Comparison of ENCODE assay signal across 15 cellular contexts in genomic region chr13:99958402-99959126, GRCh38. TPM values are rescaled to one million over a fixed set of nuclear protein-coding genes. Genes with fewer than 3 reads are reported as not detected.
A peak's percentile ranks its signal among the peaks of the same experiment; 100 is the strongest.
DNase-seq lines count a peak whose midpoint lies in the region; ATAC-seq and TF ChIP-seq lines count a peak whose summit lies in the region.
"Had no signal": no experiment of that assay in that cellular context is flagged by ENCODE, and none has a peak within 500 bp of the region (broad histone marks: within the 10 kb centered on the region; RNA-seq: fewer than 3 reads in every experiment).

No MANE protein-coding gene starts in this region.

- peaks cover 93% of the 10 kb centered on the region for H3K27me3 ChIP-seq in iPS-15b (ENCODE audit: control insufficient read depth, insufficient read depth, low read length)
- peaks cover 100% of the 10 kb centered on the region for H3K27me3 ChIP-seq in smooth muscle cell (ENCODE audit: low read depth)

- no peaks in the 10 kb centered on the region for H3K9me3 ChIP-seq in iPS-15b (ENCODE audit: control insufficient read depth, insufficient read depth, low read length)
- no peaks in the 10 kb centered on the region for H3K9me3 ChIP-seq in smooth muscle cell (replicated peaks; ENCODE audit: low read depth)

- peak; percentile 47 for DNase-seq in activated effector memory CD4-positive, alpha-beta T cell treated with anti-CD3 and anti-CD28 coated beads, Interleukin-2, amount 50 U/mL, for 16 hours
- DNase-seq in activated effector memory CD4-positive, alpha-beta T cell treated with Interleukin-2 at 50 U/mL for 16 hours, result no peak
- DNase-seq in smooth muscle cell (lab: John Stamatoyannopoulos, UW; ENCODE audit: unreplicated experiment) (no peak), DMS 273 (lab: John Stamatoyannopoulos, UW; ENCODE audit: unreplicated experiment) (no peak), 8988T (no peak), COLO829 (ENCODE audit: low spot score) (no peak)
- DNase-seq: activated naive CD4-positive, alpha-beta T cell treated with anti-CD3 and anti-CD28 coated beads for 36 hours; COR-L47; GDM1; NCI-H1436 treated with DMSO at 0.1 percent for 48 hours; NCI-H446 treated with DMSO at 0.1 percent for 48 hours; stimulated activated CD4-positive, alpha-beta T cell treated with anti-CD3 and anti-CD28 coated beads, Interleukin-1b, Interleukin-23, amount 100 ng/mL, for 48 hours had no signal

- no peak for ATAC-seq in activated T-helper 17 cell treated with anti-CD3 and anti-CD28 coated beads, Interleukin-2, amount 50 U/mL, for 72 hours (replicated peaks)

- peaks cover 5% of the 10 kb centered on the region for H3K4me1 Mint-ChIP-seq in activated T-helper 17 cell treated with anti-CD3 and anti-CD28 coated beads, Interleukin-2, amount 50 U/mL, for 72 hours

- H3K9me3 Mint-ChIP-seq in activated T-helper 17 cell treated with anti-CD3 and anti-CD28 coated beads, Interleukin-2, amount 50 U/mL, for 72 hours, result no peaks in the 10 kb centered on the region
- H3K9me3 Mint-ChIP-seq: activated naive CD4-positive, alpha-beta T cell treated with anti-CD3 and anti-CD28 coated beads for 36 hours had no signal

- H3K36me3 ChIP-seq in iPS-15b (ENCODE audit: control insufficient read depth, insufficient read depth, low read length) (no peaks in the 10 kb centered on the region), smooth muscle cell (ENCODE audit: low read depth) (no peaks in the 10 kb centered on the region)

- H4K20me1 ChIP-seq in smooth muscle cell (ENCODE audit: low read depth), result no peaks in the 10 kb centered on the region

- H3K4me1 ChIP-seq in iPS-15b (ENCODE audit: control insufficient read depth, insufficient read depth, low read length) (peaks cover 22% of the 10 kb centered on the region), smooth muscle cell (ENCODE audit: low read depth) (peaks cover 39% of the 10 kb centered on the region)

- H3K27me3 Mint-ChIP-seq in activated T-helper 17 cell treated with anti-CD3 and anti-CD28 coated beads, Interleukin-2, amount 50 U/mL, for 72 hours, result peaks cover 63% of the 10 kb centered on the region

- no peaks in the 10 kb centered on the region for H3K79me2 ChIP-seq in smooth muscle cell (ENCODE audit: low read depth)

- H3K36me3 Mint-ChIP-seq in activated T-helper 17 cell treated with anti-CD3 and anti-CD28 coated beads, Interleukin-2, amount 50 U/mL, for 72 hours (ENCODE audit: low read depth), result no peaks in the 10 kb centered on the region

- H2AFZ ChIP-seq in smooth muscle cell (ENCODE audit: low read depth), result no peak overlapping the region

- H3K4me3 Mint-ChIP-seq in activated T-helper 17 cell treated with anti-CD3 and anti-CD28 coated beads, Interleukin-2, amount 50 U/mL, for 72 hours, result peak overlapping the region; percentile 50
- H3K4me3 Mint-ChIP-seq: activated naive CD4-positive, alpha-beta T cell treated with anti-CD3 and anti-CD28 coated beads for 36 hours had no signal

- H3K9ac ChIP-seq in iPS-15b (ENCODE audit: low read depth, low read length) (no peak overlapping the region), smooth muscle cell (ENCODE audit: low read depth) (no peak overlapping the region)

- no peak overlapping the region for H3K27ac Mint-ChIP-seq in activated T-helper 17 cell treated with anti-CD3 and anti-CD28 coated beads, Interleukin-2, amount 50 U/mL, for 72 hours
- H3K27ac Mint-ChIP-seq: activated naive CD4-positive, alpha-beta T cell treated with anti-CD3 and anti-CD28 coated beads for 36 hours had no signal

- H3K4me3 ChIP-seq in iPS-15b (ENCODE audit: low read depth, low read length) (peak overlapping the region; percentile 74), smooth muscle cell (no peak overlapping the region)

- peak overlapping the region; percentile 78 for H3K4me2 ChIP-seq in smooth muscle cell

- 2% methylated on average over 32 of the region's 35 CpGs for WGBS in smooth muscle cell (ENCODE audit: low lambda C conversion rate)

- H3F3A ChIP-seq in smooth muscle cell (ENCODE audit: low read depth), result no peaks in the 10 kb centered on the region

- no peak for TF ChIP-seq CTCF in smooth muscle cell (IDR thresholded peaks at IDR 0.05; ENCODE audit: borderline replicate concordance, insufficient read depth, poor library complexity, severe bottlenecking)

- no peak overlapping the region for H3K27ac ChIP-seq in smooth muscle cell (ENCODE audit: low read depth)

RNA-seq across cellular contexts. Expression of gene ZIC5, which starts 13.0 kb away (rescaled TPM):
- total RNA-seq in activated T-helper 17 cell treated with anti-CD3 and anti-CD28 coated beads, Interleukin-2, amount 50 U/mL, for 72 hours, result under 1 TPM in 1 of 2 donors, not detected in 1; 0.04 TPM
- not detected in 2 replicates for total RNA-seq in smooth muscle cell
- polyA plus RNA-seq in smooth muscle cell, result not detected in 2 replicates
- total RNA-seq: activated naive CD4-positive, alpha-beta T cell treated with anti-CD3 and anti-CD28 coated beads for 36 hours; kidney epithelial cell had no signal

RNA-seq across cellular contexts. Expression of gene ZIC2, which starts 23.0 kb away (rescaled TPM):
- total RNA-seq in activated T-helper 17 cell treated with anti-CD3 and anti-CD28 coated beads, Interleukin-2, amount 50 U/mL, for 72 hours, result under 1 TPM in 1 of 2 donors, not detected in 1; 0.84 TPM
- total RNA-seq in smooth muscle cell, result not detected in 2 replicates
- polyA plus RNA-seq in smooth muscle cell, result not detected in 2 replicates
- total RNA-seq: activated naive CD4-positive, alpha-beta T cell treated with anti-CD3 and anti-CD28 coated beads for 36 hours; kidney epithelial cell had no signal
